ENCODE assay signal across 19 cellular contexts in the genomic region with DNA sequence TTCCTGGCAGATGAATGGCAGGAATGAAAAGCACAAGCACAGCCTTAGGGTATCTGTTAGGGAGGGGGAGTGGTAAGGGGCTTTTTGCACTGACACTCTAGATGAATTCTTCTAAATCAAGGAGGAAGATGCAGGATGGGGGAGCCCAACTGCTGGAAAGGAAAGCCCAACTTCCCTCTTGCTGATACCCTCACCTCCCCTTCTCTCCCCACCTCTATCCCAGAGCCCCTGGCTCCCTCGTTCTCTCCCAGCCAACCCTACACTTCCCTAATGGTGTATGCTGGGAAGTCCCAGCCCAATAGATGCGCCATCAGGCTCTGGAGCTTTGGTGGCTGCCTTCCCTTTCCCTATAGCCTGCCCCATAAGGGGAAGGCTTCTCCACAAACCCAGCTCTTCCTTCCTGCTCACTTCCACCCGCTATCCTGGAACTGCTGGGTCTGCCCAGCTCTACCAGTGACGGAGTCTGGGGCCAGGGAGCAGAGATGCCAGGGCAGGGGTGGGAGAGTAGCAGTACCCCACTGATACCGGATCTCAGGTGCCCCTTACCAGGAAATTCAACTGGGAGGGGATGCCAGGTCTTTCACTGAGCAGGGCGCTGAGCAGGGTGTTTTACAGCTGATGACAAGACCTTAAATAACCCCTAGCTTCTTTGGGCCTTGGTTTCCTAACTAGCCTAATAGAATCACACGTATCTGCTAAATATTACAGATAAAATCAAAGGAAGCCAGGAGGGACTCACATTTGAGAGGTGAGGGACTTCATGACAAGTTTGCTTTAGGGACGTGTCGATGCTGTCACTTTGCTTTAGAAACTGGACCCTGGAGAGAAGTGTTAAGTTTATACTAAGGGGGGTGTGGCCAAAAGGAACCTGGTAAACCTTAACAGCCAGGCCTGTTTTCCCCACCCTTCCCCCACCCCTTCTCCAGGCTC.
A peak's percentile ranks its signal among the peaks of the same experiment; 100 is the strongest.
DNase-seq lines count a peak whose midpoint lies in the region; TF ChIP-seq lines count a peak whose summit lies in the region.
"Had no signal": no experiment of that assay in that cellular context is flagged by ENCODE, and none has a peak within 500 bp of the region (broad histone marks: within the 10 kb centered on the region; RNA-seq: fewer than 3 reads in every experiment).

No MANE protein-coding gene starts in this region.

- H3K36me3 ChIP-seq in ES-I3 (ENCODE audit: insufficient read depth, low read length) (no peaks in the 10 kb centered on the region), HUES48 (ENCODE audit: control insufficient read depth, insufficient read depth, low read length) (peaks cover 7% of the 10 kb centered on the region; the same call in 1 of the 2 replicates), neural cell (ENCODE audit: insufficient read depth, low read length) (no peaks in the 10 kb centered on the region), adrenal gland (replicated peaks in 1 of 2) (peaks cover 0 to 21% of the 10 kb centered on the region in 2 donors)

- H4K20me1 ChIP-seq in neural cell (ENCODE audit: insufficient read depth) = no peaks in the 10 kb centered on the region

- in situ Hi-C loops in ACHN (cut with HindIII; ENCODE audit: low pct_ligation_motif_present, low pct_unique_long_range_greater_than_20kb, low sequenced_read_pairs) = no loop called here

- TF ChIP-seq CTCF in dorsolateral prefrontal cortex (IDR thresholded peaks at IDR 0.05 in 54 of 56, conservative IDR thresholded peaks at IDR 0.05 in 2 of 56; ENCODE audit: low read depth in 1 of 56, partially characterized antibody in 56 of 56) (no peak), neural cell (IDR thresholded peaks at IDR 0.05; ENCODE audit: poor library complexity, severe bottlenecking) (no peak), adrenal gland (IDR thresholded peaks at IDR 0.05) (no peak)

- H3K4me3 ChIP-seq in HUES48 (ENCODE audit: low read depth, low read length) = peak overlapping the region; percentile 48
- H3K4me3 ChIP-seq in dorsolateral prefrontal cortex = no peak overlapping the region
- no peak overlapping the region for H3K4me3 ChIP-seq in neural cell (ENCODE audit: low read length)
- H3K4me3 ChIP-seq in adrenal gland = no peak overlapping the region
- H3K4me3 ChIP-seq: gastrocnemius medialis, tibial artery had no signal

- H3K27ac ChIP-seq in HUES48 (ENCODE audit: low read depth, low read length) = peak overlapping the region; percentile 86
- peak overlapping the region in 42 of 59 donors; percentile 3 to 94 (median 85) for H3K27ac ChIP-seq in dorsolateral prefrontal cortex
- peak overlapping the region; percentile 97 for H3K27ac ChIP-seq in neural cell (ENCODE audit: low read length)
- peak overlapping the region in 1 of 5 donors; percentile 17 for H3K27ac ChIP-seq in adrenal gland

- TF ChIP-seq EP300 in neural cell (conservative IDR thresholded peaks at IDR 0.05; ENCODE audit: poor library complexity, severe bottlenecking) = no peak

- intact Hi-C loops in dorsolateral prefrontal cortex (cut with DNase I) (no loop called here), adrenal gland (cut with DNase I) (no loop called here)

- peaks cover 6% of the 10 kb centered on the region for H3F3A ChIP-seq in neural cell (ENCODE audit: insufficient read depth, low read length, poor library complexity, severe bottlenecking)

- no peak overlapping the region for H2AFZ ChIP-seq in neural cell (ENCODE audit: low read depth, low read length)

- no peaks in the 10 kb centered on the region for H3K9me3 ChIP-seq in ES-I3 (ENCODE audit: control insufficient read depth, insufficient read depth, low read length)
- no peaks in the 10 kb centered on the region for H3K9me3 ChIP-seq in HUES48 (ENCODE audit: control insufficient read depth, insufficient read depth, low read length)
- H3K9me3 ChIP-seq in neural cell (ENCODE audit: low read length) = no peaks in the 10 kb centered on the region
- no peaks in the 10 kb centered on the region for H3K9me3 ChIP-seq in adrenal gland (replicated peaks in 1 of 3)
- H3K9me3 ChIP-seq: gastrocnemius medialis, tibial artery had no signal

- WGBS in adrenal gland, 4 donors = 85 to 91% (median 90%) methylated on average over 9 of the region's 9 CpGs

- H3K27me3 ChIP-seq in HUES48 (ENCODE audit: control insufficient read depth, insufficient read depth, low read length) (no peaks in the 10 kb centered on the region), dorsolateral prefrontal cortex (no peaks in the 10 kb centered on the region), neural cell (ENCODE audit: insufficient read depth, low read depth, low read length) (no peaks in the 10 kb centered on the region), adrenal gland (no peaks in the 10 kb centered on the region)
- H3K27me3 ChIP-seq: gastrocnemius medialis, tibial artery had no signal

- no peak overlapping the region for H3K4me2 ChIP-seq in neural cell (ENCODE audit: low read length)

- no peaks in the 10 kb centered on the region for H3K79me2 ChIP-seq in neural cell (replicated peaks; ENCODE audit: insufficient read depth, low read length)

- H3K9me2 ChIP-seq in neural cell (ENCODE audit: insufficient read depth, low read length) = no peaks in the 10 kb centered on the region

- no peak for TF ChIP-seq RAD21 in neural cell (conservative IDR thresholded peaks at IDR 0.05)

- no peak for TF ChIP-seq POLR2A in adrenal gland (IDR thresholded peaks at IDR 0.05)

- DNase-seq in dorsolateral prefrontal cortex (no peak), adrenal gland (no peak), hypothalamus (lab: John Stamatoyannopoulos, UW) (no peak), ACHN (no peak)
- DNase-seq: activated CD4-positive, alpha-beta T cell treated with anti-CD3 and anti-CD28 coated beads for 1 hour; activated CD8-positive, alpha-beta memory T cell treated with anti-CD3 and anti-CD28 coated beads for 24 hours; AML-193; amygdala; central memory CD4-positive, alpha-beta T cell; effector CD4-positive, alpha-beta T cell; gastrocnemius medialis; NCI-H1092; NCI-H2081; NCI-H446; stimulated activated naive B cell treated with anti-CD40 and anti-IgM and Interleukin-4, amounts not matched to agents 10 μg/mL and 1 μg/mL and 100 μg/mL, for 72 hours; tibial artery had no signal

- H3K9ac ChIP-seq in ES-I3 (ENCODE audit: low read depth, low read length) (peak overlapping the region; percentile 34; the same call in 1 of the 2 replicates), HUES48 (ENCODE audit: low read depth, low read length) (no peak overlapping the region), neural cell (ENCODE audit: low read length) (no peak overlapping the region)

- H3K4me1 ChIP-seq in ES-I3 (ENCODE audit: insufficient read depth, low read length) = peaks cover 57% of the 10 kb centered on the region
- H3K4me1 ChIP-seq in HUES48 (ENCODE audit: control insufficient read depth, insufficient read depth, low read length) = peaks cover 49% of the 10 kb centered on the region
- peaks cover 9 to 37% of the 10 kb centered on the region in 2 donors for H3K4me1 ChIP-seq in adrenal gland (replicated peaks in 1 of 2)

TF ChIP-seq in neural cell, 6 proteins besides CTCF, POLR2A, EP300 and RAD21:
- TF ChIP-seq, protein P1, sequence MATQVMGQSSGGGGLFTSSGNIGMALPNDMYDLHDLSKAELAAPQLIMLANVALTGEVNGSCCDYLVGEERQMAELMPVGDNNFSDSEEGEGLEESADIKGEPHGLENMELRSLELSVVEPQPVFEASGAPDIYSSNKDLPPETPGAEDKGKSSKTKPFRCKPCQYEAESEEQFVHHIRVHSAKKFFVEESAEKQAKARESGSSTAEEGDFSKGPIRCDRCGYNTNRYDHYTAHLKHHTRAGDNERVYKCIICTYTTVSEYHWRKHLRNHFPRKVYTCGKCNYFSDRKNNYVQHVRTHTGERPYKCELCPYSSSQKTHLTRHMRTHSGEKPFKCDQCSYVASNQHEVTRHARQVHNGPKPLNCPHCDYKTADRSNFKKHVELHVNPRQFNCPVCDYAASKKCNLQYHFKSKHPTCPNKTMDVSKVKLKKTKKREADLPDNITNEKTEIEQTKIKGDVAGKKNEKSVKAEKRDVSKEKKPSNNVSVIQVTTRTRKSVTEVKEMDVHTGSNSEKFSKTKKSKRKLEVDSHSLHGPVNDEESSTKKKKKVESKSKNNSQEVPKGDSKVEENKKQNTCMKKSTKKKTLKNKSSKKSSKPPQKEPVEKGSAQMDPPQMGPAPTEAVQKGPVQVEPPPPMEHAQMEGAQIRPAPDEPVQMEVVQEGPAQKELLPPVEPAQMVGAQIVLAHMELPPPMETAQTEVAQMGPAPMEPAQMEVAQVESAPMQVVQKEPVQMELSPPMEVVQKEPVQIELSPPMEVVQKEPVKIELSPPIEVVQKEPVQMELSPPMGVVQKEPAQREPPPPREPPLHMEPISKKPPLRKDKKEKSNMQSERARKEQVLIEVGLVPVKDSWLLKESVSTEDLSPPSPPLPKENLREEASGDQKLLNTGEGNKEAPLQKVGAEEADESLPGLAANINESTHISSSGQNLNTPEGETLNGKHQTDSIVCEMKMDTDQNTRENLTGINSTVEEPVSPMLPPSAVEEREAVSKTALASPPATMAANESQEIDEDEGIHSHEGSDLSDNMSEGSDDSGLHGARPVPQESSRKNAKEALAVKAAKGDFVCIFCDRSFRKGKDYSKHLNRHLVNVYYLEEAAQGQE (IDR thresholded peaks at IDR 0.05; ENCODE audit: borderline replicate concordance) = no peak
- no peak for TF ChIP-seq MXI1 (conservative IDR thresholded peaks at IDR 0.05; ENCODE audit: poor library complexity, severe bottlenecking)
- TF ChIP-seq EZH2 (IDR thresholded peaks at IDR 0.05; ENCODE audit: borderline replicate concordance, insufficient read depth, low read length, poor library complexity, severe bottlenecking) = no peak
- no peak for TF ChIP-seq POLR2AphosphoS5 (IDR thresholded peaks at IDR 0.05)
- no peak for TF ChIP-seq SMC3 (conservative IDR thresholded peaks at IDR 0.05; ENCODE audit: poor library complexity)
- no peak for TF ChIP-seq TAF1 (IDR thresholded peaks at IDR 0.05; ENCODE audit: low read depth)
